Comparison of ENCODE assay signal across 8 cellular contexts in the genomic region with DNA sequence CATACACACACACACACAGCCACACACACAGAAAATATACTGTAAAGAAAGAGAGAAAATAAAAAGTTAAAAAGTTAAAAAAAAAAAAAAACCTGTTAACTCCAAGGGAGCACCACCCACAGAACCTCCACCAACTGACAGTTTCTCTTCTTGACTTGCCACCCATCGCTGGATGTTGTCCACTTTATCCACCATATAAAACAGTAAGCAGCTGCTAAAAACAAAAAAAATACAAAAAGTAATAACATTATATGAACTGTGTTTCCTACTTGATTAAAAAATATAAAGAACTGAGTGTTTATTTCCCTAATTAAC. TPM values are rescaled to one million over a fixed set of nuclear protein-coding genes. Genes with fewer than 3 reads are reported as not detected.
DNase-seq lines count a peak whose midpoint lies in the region; ATAC-seq and TF ChIP-seq lines count a peak whose summit lies in the region.
"Had no signal": no experiment of that assay in that cellular context is flagged by ENCODE, and none has a peak within 500 bp of the region (broad histone marks: within the 10 kb centered on the region; RNA-seq: fewer than 3 reads in every experiment).

No MANE protein-coding gene starts in this region.

- no CpG with 5 or more reads among the region's 1 CpG for WGBS in H9 (ENCODE audit: extremely low coverage, insufficient read length, low lambda C conversion rate)
- 38 to 60% methylated on average over 1 of the region's 1 CpG for WGBS in gastroesophageal sphincter (ENCODE audit: low coverage in 1 of 2), 2 donors

- H3K23ac ChIP-seq in H9 (ENCODE audit: insufficient read length, low read depth, low read length): no peak overlapping the region

- H2BK20ac ChIP-seq in H9 (ENCODE audit: low read depth, low read length, poor library complexity, severe bottlenecking): no peak overlapping the region

- intact Hi-C loops in posterior cingulate gyrus (cut with DNase I): no loop called here

- H3K18ac ChIP-seq in H9 (ENCODE audit: insufficient read length, low read depth, low read length): no peak overlapping the region

- ATAC-seq in gastroesophageal sphincter (no peak), GM18858 (IDR thresholded peaks at IDR 0.05; ENCODE audit: unreplicated experiment) (no peak)

- no peaks in the 10 kb centered on the region for H3K36me3 ChIP-seq in gastroesophageal sphincter

- H3K79me2 ChIP-seq in H9 (ENCODE audit: insufficient read depth, low read length): no peaks in the 10 kb centered on the region

- H3K14ac ChIP-seq in H9 (ENCODE audit: insufficient read depth, low read length): no peak overlapping the region

- peak overlapping the region; percentile 81 to 88 for H3K4me3 ChIP-seq in gastroesophageal sphincter
- peak overlapping the region; percentile 68 to 88 (median 80) for H3K4me3 ChIP-seq in skin epidermis

- no peak overlapping the region for H4K91ac ChIP-seq in H9 (ENCODE audit: insufficient read length, low read depth, low read length)

- no peak overlapping the region for H2BK5ac ChIP-seq in H9 (ENCODE audit: insufficient read length, low read length)

- H4K8ac ChIP-seq in H9 (replicated peaks; ENCODE audit: insufficient read length, low read depth, low read length): no peak overlapping the region

- TF ChIP-seq CTCF in H9 (conservative IDR thresholded peaks at IDR 0.05) (no peak), VCaP (conservative IDR thresholded peaks at IDR 0.05) (no peak), gastroesophageal sphincter (IDR thresholded peaks at IDR 0.05) (no peak)

- no peaks in the 10 kb centered on the region for H3K9me3 ChIP-seq in H9 (ENCODE audit: control insufficient read depth, low read depth, low read length)
- H3K9me3 ChIP-seq in gastroesophageal sphincter: no peaks in the 10 kb centered on the region
- H3K9me3 ChIP-seq: mucosa of descending colon had no signal

- H2AK5ac ChIP-seq in H9 (ENCODE audit: insufficient read length, low read length): no peak overlapping the region

- peak overlapping the region; percentile 81 to 88 for H3K4me3 Mint-ChIP-seq in H9

- no peak overlapping the region for H2BK12ac ChIP-seq in H9 (ENCODE audit: insufficient read length, low read depth, low read length)

- no peak overlapping the region for H2AFZ ChIP-seq in H9 (ENCODE audit: low read length)

- no peak overlapping the region for H2BK15ac ChIP-seq in H9 (ENCODE audit: low read depth, low read length)

- H3K4me1 Mint-ChIP-seq in H9: peaks cover 40 to 43% of the 10 kb centered on the region in 2 experiments

- no peaks in the 10 kb centered on the region for H3K79me1 ChIP-seq in H9 (ENCODE audit: insufficient read depth, low read depth, low read length, poor library complexity, severe bottlenecking)

- H3T11ph ChIP-seq in H9 (ENCODE audit: low read length): no peak overlapping the region

- H3K9ac ChIP-seq in H9 (ENCODE audit: extremely low read depth, insufficient read length, low read length): no peak overlapping the region

- peaks cover 59% of the 10 kb centered on the region for H3K27me3 Mint-ChIP-seq in H9 (ENCODE audit: low read depth)

- no peak for TF ChIP-seq POLR2A in gastroesophageal sphincter (IDR thresholded peaks at IDR 0.05)

- peaks cover 5% of the 10 kb centered on the region; the same call in 1 of the 2 replicates for H3K4me1 ChIP-seq in H9 (ENCODE audit: insufficient read depth, low read length)
- H3K4me1 ChIP-seq in gastroesophageal sphincter: peaks cover 2 to 87% (median 30%) of the 10 kb centered on the region in 3 donors

- H3K27me3 ChIP-seq in H9 (ENCODE audit: insufficient read depth, low read length): peaks cover 21% of the 10 kb centered on the region
- H3K27me3 ChIP-seq in gastroesophageal sphincter: no peaks in the 10 kb centered on the region

- H3K23me2 ChIP-seq in H9 (ENCODE audit: insufficient read length, low read depth, low read length, poor library complexity, severe bottlenecking): peaks cover 20% of the 10 kb centered on the region

- H2BK120ac ChIP-seq in H9 (ENCODE audit: low read depth, low read length, poor library complexity, severe bottlenecking): no peak overlapping the region

- H3K56ac ChIP-seq in H9 (ENCODE audit: insufficient read length, low read depth, low read length): no peak overlapping the region

- DNase-seq in H9 (no peak), dermis blood vessel endothelial cell (no peak), posterior cingulate gyrus (no peak)

- no peaks in the 10 kb centered on the region for H3K36me3 Mint-ChIP-seq in H9 (ENCODE audit: insufficient read depth in 1 of 3, low read depth in 3 of 3)

- no peak overlapping the region for H3K27ac Mint-ChIP-seq in H9

- H3K27ac ChIP-seq in H9 (ENCODE audit: insufficient read length, low read depth, low read length) (no peak overlapping the region), VCaP (peak overlapping the region; percentile 94), gastroesophageal sphincter (peak overlapping the region; percentile 82 to 96 (median 93)), skin epidermis (peak overlapping the region in 16 of 21 experiments; percentile 80 to 97 (median 91))

- no peaks in the 10 kb centered on the region for H3K9me3 Mint-ChIP-seq in H9

- no peak for TF ChIP-seq EP300 in gastroesophageal sphincter (IDR thresholded peaks at IDR 0.05)

- no peak overlapping the region for H3K4ac ChIP-seq in H9 (ENCODE audit: low read depth, low read length)

- H4K5ac ChIP-seq in H9 (ENCODE audit: insufficient read length, low read depth, low read length): no peak overlapping the region

- peak overlapping the region; percentile 88 for H3K4me2 ChIP-seq in H9 (ENCODE audit: insufficient read depth, insufficient read length, low read length)

- no peaks in the 10 kb centered on the region for H4K20me1 ChIP-seq in H9 (ENCODE audit: control insufficient read depth, insufficient read depth, insufficient read length)

RNA-seq across cellular contexts. Expression of gene PURA, which starts 1.2 kb away (rescaled TPM):
- total RNA-seq in H9 (2021) (3.3 and 3.6 TPM in 2 replicates), gastroesophageal sphincter (10 to 100 TPM; 38.0 to 61.0 (median 49.1) TPM), dermis blood vessel endothelial cell (7.8 and 8.7 TPM in 2 replicates)

RNA-seq across cellular contexts. Expression of gene IGIP, which starts 10.6 kb away (rescaled TPM):
- total RNA-seq in H9 (2021) (0.52 and 0.53 TPM in 2 replicates), gastroesophageal sphincter (10 to 100 TPM; 26.0 to 36.6 (median 28.7) TPM), dermis blood vessel endothelial cell (5.0 and 5.8 TPM in 2 replicates)

RNA-seq across cellular contexts. Expression of gene CYSTM1, which starts 59.8 kb away (rescaled TPM):
- 19.0 and 20.6 TPM in 2 replicates for total RNA-seq in H9 (2021)
- total RNA-seq in gastroesophageal sphincter: 100 to 1,000 TPM in 1 of 4 donors, 10 to 100 TPM in 3; 41.6 to 102 (median 62.3) TPM
- 8.7 and 8.8 TPM in 2 replicates for total RNA-seq in dermis blood vessel endothelial cell
